Comparison of ENCODE assay signal across 29 cellular contexts in the genomic region with DNA sequence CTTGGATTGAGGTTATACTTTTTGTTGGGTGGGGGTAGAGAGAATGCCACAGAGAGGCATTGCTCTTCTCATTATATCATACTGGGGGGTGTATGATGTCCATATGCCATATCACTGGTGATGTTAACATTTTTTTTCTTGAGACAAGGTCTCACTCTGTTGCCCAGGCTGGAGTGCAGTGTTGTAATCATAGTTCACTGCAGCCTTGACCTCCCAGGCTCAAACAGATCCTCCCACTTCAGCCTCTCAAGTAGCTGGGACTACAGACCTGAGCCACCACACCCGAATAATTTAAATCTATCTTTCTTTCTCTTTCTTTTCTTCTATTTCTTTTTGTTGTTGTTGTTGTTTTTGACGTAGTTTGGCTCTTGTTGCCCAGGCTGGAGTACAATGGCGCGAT. TPM values are rescaled to one million over a fixed set of nuclear protein-coding genes. Genes with fewer than 3 reads are reported as not detected.
A peak's percentile ranks its signal among the peaks of the same experiment; 100 is the strongest.
DNase-seq lines count a peak whose midpoint lies in the region; ATAC-seq, FAIRE-seq and TF ChIP-seq lines count a peak whose summit lies in the region.
"Had no signal": no experiment of that assay in that cellular context is flagged by ENCODE, and none has a peak within 500 bp of the region (broad histone marks: within the 10 kb centered on the region; RNA-seq: fewer than 3 reads in every experiment).

No MANE protein-coding gene starts in this region.

- CTCF ChIA-PET in K562 (lab: Yijun Ruan, JAX; ENCODE audit: low intra/inter-chr PET ratio), result no interaction called here

- H3K4me1 Mint-ChIP-seq in neural progenitor cell, result peaks cover 4% of the 10 kb centered on the region

- DNase-seq in Karpas-422 (peak; percentile 24), K562 (ENCODE audit: extremely low read depth in 1 of 4, low spot score in 3 of 4) (no peak), neural progenitor cell (ENCODE audit: low spot score) (no peak), MV-4-11 (lab: John Stamatoyannopoulos, UW) (no peak), OCI-M1 (lab: John Stamatoyannopoulos, UW) (no peak), esophagus squamous epithelium (lab: John Stamatoyannopoulos, UW) (no peak)
- DNase-seq: 8988T; ACHN; BE2C; C1 segment of cervical spinal cord; CD4-positive, alpha-beta memory T cell; CD4-positive, CD25-positive, alpha-beta regulatory T cell; CD8-positive, alpha-beta memory T cell; COR-L47; DMS 273 treated with DMSO at 0.1 percent for 48 hours; DMS153; DMS53; DMS79; DND-41; EL; GDM1 had no signal

- H3K36me3 Mint-ChIP-seq in neural progenitor cell, result no peaks in the 10 kb centered on the region
- H3K36me3 Mint-ChIP-seq: CD14-positive monocyte; CD4-positive, CD25-positive, alpha-beta regulatory T cell had no signal

- FAIRE-seq in K562 (lab: Jason Lieb, UNC), result no peak
- FAIRE-seq: A204.1, GM12891 had no signal

- no peaks in the 10 kb centered on the region for H3K27me3 ChIP-seq in Karpas-422 (ENCODE audit: low read length)
- no peaks in the 10 kb centered on the region for H3K27me3 ChIP-seq in K562 (ENCODE audit: control insufficient read depth in 2 of 2, insufficient read depth in 2 of 2, low read length in 2 of 2)
- peaks cover 20% of the 10 kb centered on the region for H3K27me3 ChIP-seq in neural progenitor cell
- no peaks in the 10 kb centered on the region for H3K27me3 ChIP-seq in esophagus squamous epithelium
- H3K27me3 ChIP-seq: BE2C, BLaER1 had no signal

- POLR2A ChIA-PET in K562 (lab: Yijun Ruan, JAX), result no interaction called here

- H3F3A ChIP-seq in neural progenitor cell (ENCODE audit: low read depth), result peaks cover 5% of the 10 kb centered on the region

- H3K36me3 ChIP-seq in Karpas-422 (ENCODE audit: insufficient read depth, low read length) (no peaks in the 10 kb centered on the region), K562 (ENCODE audit: control insufficient read depth, insufficient read depth, low read length) (no peaks in the 10 kb centered on the region), neural progenitor cell (no peaks in the 10 kb centered on the region), esophagus squamous epithelium (no peaks in the 10 kb centered on the region)
- H3K36me3 ChIP-seq: BE2C, BLaER1 had no signal

- TF ChIP-seq POLR2A in K562 (conservative IDR thresholded peaks at IDR 0.05) (no peak), esophagus squamous epithelium (IDR thresholded peaks at IDR 0.05) (no peak)

- H3K4me1 ChIP-seq in Karpas-422 (ENCODE audit: low read length) (peaks cover 4% of the 10 kb centered on the region), K562 (replicated peaks in 1 of 2; ENCODE audit: control insufficient read depth in 2 of 2, insufficient read depth in 2 of 2, low read length in 2 of 2) (peaks cover 5 to 19% of the 10 kb centered on the region in 2 experiments; a peak in 4 of 5 replicates), neural progenitor cell (no peaks in the 10 kb centered on the region), esophagus squamous epithelium (peaks cover 4 to 9% (median 6%) of the 10 kb centered on the region in 3 donors)

- TF ChIP-seq RAD21 in K562 (CRISPR knock-in tag; conservative IDR thresholded peaks at IDR 0.05 in 1 of 2, IDR thresholded peaks at IDR 0.05 in 1 of 2), result no peak

- intact Hi-C loops in K562 (cut with micrococcal nuclease), result no loop called here
- intact Hi-C loops in esophagus squamous epithelium (cut with DNase I), result no loop called here

- H3K9ac ChIP-seq in Karpas-422 (ENCODE audit: low read length) (no peak overlapping the region), K562 (ENCODE audit: insufficient read depth in 1 of 2, low read depth in 2 of 2, low read length in 2 of 2) (no peak overlapping the region), neural progenitor cell (no peak overlapping the region)
- H3K9ac ChIP-seq: BLaER1 had no signal

- H3K9me1 ChIP-seq in K562 (ENCODE audit: control insufficient read depth, insufficient read depth, low read length), result no peaks in the 10 kb centered on the region

- peaks cover 2% of the 10 kb centered on the region for H3K79me2 ChIP-seq in Karpas-422 (ENCODE audit: low read length)
- H3K79me2 ChIP-seq in K562 (ENCODE audit: control insufficient read depth, insufficient read depth, low read length), result peaks cover 6% of the 10 kb centered on the region
- H3K79me2 ChIP-seq in neural progenitor cell (ENCODE audit: low read depth), result peaks cover 1% of the 10 kb centered on the region

- no peaks in the 10 kb centered on the region for H3K9me3 Mint-ChIP-seq in neural progenitor cell
- H3K9me3 Mint-ChIP-seq: CD14-positive monocyte had no signal

- 65% methylated on average over 4 of the region's 4 CpGs for WGBS in K562 (ENCODE audit: insufficient coverage, low coverage, missing lambda C conversion rate)
- 85 to 93% methylated on average over 4 of the region's 4 CpGs for WGBS in esophagus squamous epithelium, 2 donors

- H3K9me3 ChIP-seq in Karpas-422 (ENCODE audit: low read length) (no peaks in the 10 kb centered on the region), K562 (replicated peaks; ENCODE audit: control insufficient read depth, insufficient read depth, low read depth, low read length) (no peaks in the 10 kb centered on the region), neural progenitor cell (ENCODE audit: low read depth) (no peaks in the 10 kb centered on the region), esophagus squamous epithelium (no peaks in the 10 kb centered on the region)
- H3K9me3 ChIP-seq: BE2C, BLaER1 had no signal

- no TSS peak for BruUV-seq in K562 (replicated peaks; lab: Mats Ljungman, UMichigan)

- H3K27ac ChIP-seq in Karpas-422 (ENCODE audit: low read length) (no peak overlapping the region), K562 (ENCODE audit: extremely low read depth, low read depth, low read length) (no peak overlapping the region), neural progenitor cell (no peak overlapping the region), esophagus squamous epithelium (no peak overlapping the region)
- H3K27ac ChIP-seq: BLaER1 had no signal

- peak overlapping the region; percentile 5 for H3K4me3 Mint-ChIP-seq in neural progenitor cell
- H3K4me3 Mint-ChIP-seq: CD14-positive monocyte; CD4-positive, alpha-beta memory T cell; CD4-positive, CD25-positive, alpha-beta regulatory T cell had no signal

- no peak overlapping the region for H3K27ac Mint-ChIP-seq in neural progenitor cell
- H3K27ac Mint-ChIP-seq: CD14-positive monocyte; CD4-positive, CD25-positive, alpha-beta regulatory T cell had no signal

- in situ Hi-C loops in K562 (cut with MboI), result no loop called here

- no peak overlapping the region for H3K4me3 ChIP-seq in Karpas-422 (ENCODE audit: low read length)
- no peak overlapping the region for H3K4me3 ChIP-seq in K562
- no peak overlapping the region for H3K4me3 ChIP-seq in neural progenitor cell
- H3K4me3 ChIP-seq in esophagus squamous epithelium, result no peak overlapping the region
- H3K4me3 ChIP-seq: BLaER1 had no signal

- peaks cover 11% of the 10 kb centered on the region for H3K27me3 Mint-ChIP-seq in neural progenitor cell (ENCODE audit: insufficient read depth, low read depth)

- ATAC-seq in K562, result no peak

- no peak overlapping the region for H3K4me2 ChIP-seq in Karpas-422 (ENCODE audit: low read depth, low read length, poor library complexity, severe bottlenecking)
- H3K4me2 ChIP-seq in K562 (ENCODE audit: insufficient read depth, low read length), result no peak overlapping the region
- no peak overlapping the region for H3K4me2 ChIP-seq in neural progenitor cell
- H3K4me2 ChIP-seq: BLaER1 had no signal

- no peak for TF ChIP-seq CTCF in K562 (IDR thresholded peaks at IDR 0.05 in 2 of 3, conservative IDR thresholded peaks at IDR 0.05 in 1 of 3; ENCODE audit: insufficient read depth in 2 of 3, low read depth in 1 of 3, low read length in 3 of 3)
- TF ChIP-seq CTCF in neural progenitor cell (IDR thresholded peaks at IDR 0.05), result no peak
- TF ChIP-seq CTCF in esophagus squamous epithelium (IDR thresholded peaks at IDR 0.05), result no peak

- peaks cover under 1% of the 10 kb centered on the region; the same call in 1 of the 2 replicates for H4K20me1 ChIP-seq in Karpas-422 (ENCODE audit: insufficient read depth, low read depth, low read length)
- no peaks in the 10 kb centered on the region; the same call in 1 of the 2 replicates for H4K20me1 ChIP-seq in K562 (replicated peaks; ENCODE audit: control insufficient read depth, insufficient read depth, low read length)
- H4K20me1 ChIP-seq in neural progenitor cell (ENCODE audit: low read depth), result peaks cover under 1% of the 10 kb centered on the region

- TF ChIP-seq EP300 in K562 (IDR thresholded peaks at IDR 0.05; ENCODE audit: low read length), result no peak

- H2AFZ ChIP-seq in Karpas-422 (ENCODE audit: low read length) (no peak overlapping the region), K562 (ENCODE audit: low read depth, low read length) (no peak overlapping the region), neural progenitor cell (replicated peaks) (no peak overlapping the region)

- H3K9me2 ChIP-seq in Karpas-422 (replicated peaks; ENCODE audit: insufficient read depth, low read length), result no peaks in the 10 kb centered on the region

RNA-seq across cellular contexts. Expression of gene SNRNP70, which starts 4.9 kb away (rescaled TPM):
- 420 and 646 TPM in 2 replicates for total RNA-seq in Karpas-422 (2014; rRNA removed; shearing (Covaris generic); ENCODE audit: low replicate concordance)
- total RNA-seq in K562 (2011; cell fraction: chromatin; rRNA removed; ENCODE audit: low replicate concordance), result 309 and 784 TPM in 2 replicates
- 479 and 527 TPM in 2 replicates for total RNA-seq in K562 (2011; cell fraction: nucleolus; rRNA removed)
- total RNA-seq in K562 (2011; cell fraction: nucleoplasm; rRNA removed), result 307 and 384 TPM in 2 replicates
- total RNA-seq in K562 (2014; rRNA removed) (496 and 541 TPM in 2 replicates), K562 (2014; rRNA removed; fragmentation: Illumina TruSeq; extraction: Trizol) (82.0 and 82.4 TPM in 2 replicates), K562 (2015; rRNA removed; fragmentation: Illumina TruSeq; extraction: Trizol) (122 and 128 TPM in 2 replicates), K562 (2021) (201 and 234 TPM in 2 replicates), neural progenitor cell (ENCODE audit: low replicate concordance) (162 and 365 TPM in 2 replicates), esophagus squamous epithelium (100 to 1,000 TPM in 3 of 4 donors, 10 to 100 TPM in 1; 78.7 to 241 (median 168) TPM)
- polyA plus RNA-seq in K562 (2011; rRNA removed) (136 and 190 TPM in 2 replicates), K562 (2014; fragmentation: Illumina TruSeq; extraction: Trizol) (143 and 188 TPM in 2 replicates), K562 (2014; fragmentation: Nextera tagmentation; extraction: Ambion mirVana) (1 to 10 TPM; 2.8 to 3.2 TPM), K562 (2014; rRNA removed) (401 and 493 TPM in 2 replicates)
- polyA plus RNA-seq in K562 (2011; cell fraction: cytosol; rRNA removed), result 172 and 316 TPM in 2 replicates
- 716 and 1,314 TPM in 2 replicates for polyA plus RNA-seq in K562 (2011; cell fraction: nucleus; rRNA removed)
- polyA plus RNA-seq in K562 (2012), result 250 and 336 TPM in 2 replicates
- polyA minus RNA-seq in K562 (2011; rRNA and poly(A)+ RNA removed), result 40.2 and 43.9 TPM in 2 replicates
- 86.0 and 90.3 TPM in 2 replicates for polyA minus RNA-seq in K562 (2011; cell fraction: cytosol; rRNA and poly(A)+ RNA removed)
- 98.1 and 126 TPM in 2 replicates for polyA minus RNA-seq in K562 (2011; cell fraction: nucleus; rRNA and poly(A)+ RNA removed)

RNA-seq across cellular contexts. Expression of gene KCNA7, which starts 7.9 kb away (rescaled TPM):
- total RNA-seq in Karpas-422 (2014; rRNA removed; shearing (Covaris generic); ENCODE audit: low replicate concordance), result not detected in 2 replicates
- 0.12 TPM in 1 of 2 replicates, not detected in the other for total RNA-seq in K562 (2011; cell fraction: chromatin; rRNA removed; ENCODE audit: low replicate concordance)
- total RNA-seq in K562 (2011; cell fraction: nucleolus; rRNA removed), result 0.13 and 0.17 TPM in 2 replicates
- total RNA-seq in K562 (2011; cell fraction: nucleoplasm; rRNA removed), result 0.15 TPM in 1 of 2 replicates, not detected in the other
- total RNA-seq in K562 (2014; rRNA removed), result 0.04 and 0.05 TPM in 2 replicates
- total RNA-seq in K562 (2014; rRNA removed; fragmentation: Illumina TruSeq; extraction: Trizol), result 0.04 TPM in 1 of 2 replicates, not detected in the other
- total RNA-seq in K562 (2015; rRNA removed; fragmentation: Illumina TruSeq; extraction: Trizol), result not detected in 2 replicates
- not detected in 2 replicates for total RNA-seq in K562 (2021)
- not detected in 2 replicates for polyA plus RNA-seq in K562 (2011; rRNA removed)
- 0.01 TPM in 1 of 2 replicates, not detected in the other for polyA plus RNA-seq in K562 (2011; cell fraction: cytosol; rRNA removed)
- not detected in 2 replicates for polyA plus RNA-seq in K562 (2011; cell fraction: nucleus; rRNA removed)
- polyA plus RNA-seq in K562 (2012), result 0.01 and 0.04 TPM in 2 replicates
- polyA plus RNA-seq in K562 (2014; fragmentation: Illumina TruSeq; extraction: Trizol), result 0.04 TPM in 1 of 2 replicates, not detected in the other
- not detected for polyA plus RNA-seq in K562 (2014; fragmentation: Nextera tagmentation; extraction: Ambion mirVana)
- polyA plus RNA-seq in K562 (2014; rRNA removed), result not detected in 2 replicates
- 0.06 and 0.07 TPM in 2 replicates for polyA minus RNA-seq in K562 (2011; rRNA and poly(A)+ RNA removed)
- not detected in 2 replicates for polyA minus RNA-seq in K562 (2011; cell fraction: cytosol; rRNA and poly(A)+ RNA removed)
- not detected in 2 replicates for polyA minus RNA-seq in K562 (2011; cell fraction: nucleus; rRNA and poly(A)+ RNA removed)
- total RNA-seq in neural progenitor cell (ENCODE audit: low replicate concordance), result 0.11 TPM in 1 of 2 replicates, not detected in the other
- total RNA-seq in esophagus squamous epithelium, result not detected
- total RNA-seq: A673; CD4-positive, alpha-beta memory T cell; CD4-positive, CD25-positive, alpha-beta regulatory T cell; CD8-positive, alpha-beta memory T cell; Daoy; G401 had no signal
- polyA plus RNA-seq: AG04450; CD14-positive monocyte; CD4-positive, alpha-beta memory T cell; CD4-positive, CD25-positive, alpha-beta regulatory T cell; CD8-positive, alpha-beta memory T cell had no signal

RNA-seq across cellular contexts. Expression of gene NTF4, which starts 15.8 kb away (rescaled TPM):
- not detected in 2 replicates for total RNA-seq in Karpas-422 (2014; rRNA removed; shearing (Covaris generic); ENCODE audit: low replicate concordance)
- total RNA-seq in K562 (2011; cell fraction: chromatin; rRNA removed; ENCODE audit: low replicate concordance), result not detected in 2 replicates
- not detected in 2 replicates for total RNA-seq in K562 (2011; cell fraction: nucleolus; rRNA removed)
- not detected in 2 replicates for total RNA-seq in K562 (2011; cell fraction: nucleoplasm; rRNA removed)
- total RNA-seq in K562 (2014; rRNA removed) (not detected in 2 replicates), K562 (2014; rRNA removed; fragmentation: Illumina TruSeq; extraction: Trizol) (not detected in 2 replicates), K562 (2015; rRNA removed; fragmentation: Illumina TruSeq; extraction: Trizol) (not detected in 2 replicates), K562 (2021) (not detected in 2 replicates), neural progenitor cell (ENCODE audit: low replicate concordance) (0.46 and 3.8 TPM in 2 replicates), esophagus squamous epithelium (1 to 10 TPM; 1.2 to 5.3 (median 2.0) TPM)
- polyA plus RNA-seq in K562 (2011; rRNA removed) (not detected in 2 replicates), K562 (2014; fragmentation: Illumina TruSeq; extraction: Trizol) (not detected in 2 replicates), K562 (2014; fragmentation: Nextera tagmentation; extraction: Ambion mirVana) (not detected), K562 (2014; rRNA removed) (not detected in 2 replicates)
- polyA plus RNA-seq in K562 (2011; cell fraction: cytosol; rRNA removed), result not detected in 2 replicates
- polyA plus RNA-seq in K562 (2011; cell fraction: nucleus; rRNA removed), result not detected in 2 replicates
- 0.18 TPM in 1 of 2 replicates, not detected in the other for polyA plus RNA-seq in K562 (2012)
- not detected in 2 replicates for polyA minus RNA-seq in K562 (2011; rRNA and poly(A)+ RNA removed)
- not detected in 2 replicates for polyA minus RNA-seq in K562 (2011; cell fraction: cytosol; rRNA and poly(A)+ RNA removed)
- polyA minus RNA-seq in K562 (2011; cell fraction: nucleus; rRNA and poly(A)+ RNA removed), result not detected in 2 replicates
- total RNA-seq: A673; CD4-positive, alpha-beta memory T cell; CD4-positive, CD25-positive, alpha-beta regulatory T cell; CD8-positive, alpha-beta memory T cell; Daoy had no signal
- polyA plus RNA-seq: CD14-positive monocyte; CD4-positive, alpha-beta memory T cell; CD4-positive, CD25-positive, alpha-beta regulatory T cell; CD8-positive, alpha-beta memory T cell had no signal

RNA-seq across cellular contexts. Expression of gene CGB7, which starts 22.8 kb away (rescaled TPM):
- total RNA-seq in Karpas-422 (2014; rRNA removed; shearing (Covaris generic); ENCODE audit: low replicate concordance), result not detected in 2 replicates
- total RNA-seq in K562 (2011; cell fraction: chromatin; rRNA removed; ENCODE audit: low replicate concordance), result not detected in 2 replicates
- not detected in 2 replicates for total RNA-seq in K562 (2011; cell fraction: nucleolus; rRNA removed)
- total RNA-seq in K562 (2011; cell fraction: nucleoplasm; rRNA removed), result not detected in 2 replicates
- not detected in 2 replicates for total RNA-seq in K562 (2014; rRNA removed)
- total RNA-seq in K562 (2014; rRNA removed; fragmentation: Illumina TruSeq; extraction: Trizol), result not detected in 2 replicates
- total RNA-seq in K562 (2015; rRNA removed; fragmentation: Illumina TruSeq; extraction: Trizol), result not detected in 2 replicates
- not detected in 2 replicates for total RNA-seq in K562 (2021)
- polyA plus RNA-seq in K562 (2011; rRNA removed), result not detected in 2 replicates
- polyA plus RNA-seq in K562 (2011; cell fraction: cytosol; rRNA removed), result 0.18 TPM in 1 of 2 replicates, not detected in the other
- 0.06 TPM in 1 of 2 replicates, not detected in the other for polyA plus RNA-seq in K562 (2011; cell fraction: nucleus; rRNA removed)
- polyA plus RNA-seq in K562 (2012), result 0.04 TPM in 1 of 2 replicates, not detected in the other
- not detected in 2 replicates for polyA plus RNA-seq in K562 (2014; fragmentation: Illumina TruSeq; extraction: Trizol)
- polyA plus RNA-seq in K562 (2014; fragmentation: Nextera tagmentation; extraction: Ambion mirVana), result not detected
- polyA plus RNA-seq in K562 (2014; rRNA removed), result not detected in 2 replicates
- polyA minus RNA-seq in K562 (2011; rRNA and poly(A)+ RNA removed), result not detected in 2 replicates
- polyA minus RNA-seq in K562 (2011; cell fraction: cytosol; rRNA and poly(A)+ RNA removed), result not detected in 2 replicates
- not detected in 2 replicates for polyA minus RNA-seq in K562 (2011; cell fraction: nucleus; rRNA and poly(A)+ RNA removed)
- total RNA-seq in neural progenitor cell (ENCODE audit: low replicate concordance), result 0.31 TPM in 1 of 2 replicates, not detected in the other
- 1 to 10 TPM in 2 of 4 donors, under 1 TPM in 1, not detected in 1; 0.22 to 4.4 (median 1.7) TPM for total RNA-seq in esophagus squamous epithelium
- total RNA-seq: A673; CD4-positive, alpha-beta memory T cell; CD4-positive, CD25-positive, alpha-beta regulatory T cell; CD8-positive, alpha-beta memory T cell had no signal
- polyA plus RNA-seq: CD14-positive monocyte; CD4-positive, alpha-beta memory T cell; CD4-positive, CD25-positive, alpha-beta regulatory T cell; CD8-positive, alpha-beta memory T cell had no signal

RNA-seq across cellular contexts. Expression of gene CGB8, which starts 31.5 kb away (rescaled TPM):
- not detected in 2 replicates for total RNA-seq in Karpas-422 (2014; rRNA removed; shearing (Covaris generic); ENCODE audit: low replicate concordance)
- total RNA-seq in K562 (2011; cell fraction: chromatin; rRNA removed; ENCODE audit: low replicate concordance), result not detected in 2 replicates
- total RNA-seq in K562 (2011; cell fraction: nucleolus; rRNA removed), result not detected in 2 replicates
- not detected in 2 replicates for total RNA-seq in K562 (2011; cell fraction: nucleoplasm; rRNA removed)
- total RNA-seq in K562 (2014; rRNA removed), result not detected in 2 replicates
- not detected in 2 replicates for total RNA-seq in K562 (2014; rRNA removed; fragmentation: Illumina TruSeq; extraction: Trizol)
- total RNA-seq in K562 (2015; rRNA removed; fragmentation: Illumina TruSeq; extraction: Trizol), result not detected in 2 replicates
- not detected in 2 replicates for total RNA-seq in K562 (2021)
- not detected in 2 replicates for polyA plus RNA-seq in K562 (2011; rRNA removed)
- polyA plus RNA-seq in K562 (2011; cell fraction: cytosol; rRNA removed), result not detected in 2 replicates
- polyA plus RNA-seq in K562 (2011; cell fraction: nucleus; rRNA removed), result not detected in 2 replicates
- polyA plus RNA-seq in K562 (2012), result not detected in 2 replicates
- not detected in 2 replicates for polyA plus RNA-seq in K562 (2014; fragmentation: Illumina TruSeq; extraction: Trizol)
- polyA plus RNA-seq in K562 (2014; fragmentation: Nextera tagmentation; extraction: Ambion mirVana), result not detected
- polyA plus RNA-seq in K562 (2014; rRNA removed), result not detected in 2 replicates
- not detected in 2 replicates for polyA minus RNA-seq in K562 (2011; rRNA and poly(A)+ RNA removed)
- polyA minus RNA-seq in K562 (2011; cell fraction: cytosol; rRNA and poly(A)+ RNA removed), result not detected in 2 replicates
- polyA minus RNA-seq in K562 (2011; cell fraction: nucleus; rRNA and poly(A)+ RNA removed), result not detected in 2 replicates
- total RNA-seq in neural progenitor cell (ENCODE audit: low replicate concordance), result not detected in 2 replicates
- not detected for total RNA-seq in esophagus squamous epithelium
- total RNA-seq: A673; CD4-positive, alpha-beta memory T cell; CD4-positive, CD25-positive, alpha-beta regulatory T cell; CD8-positive, alpha-beta memory T cell; G401 had no signal
- polyA plus RNA-seq: AG04450; CD14-positive monocyte; CD4-positive, alpha-beta memory T cell; CD4-positive, CD25-positive, alpha-beta regulatory T cell; CD8-positive, alpha-beta memory T cell had no signal
